ENCODE assay signal across 10 cellular contexts in the genomic region with DNA sequence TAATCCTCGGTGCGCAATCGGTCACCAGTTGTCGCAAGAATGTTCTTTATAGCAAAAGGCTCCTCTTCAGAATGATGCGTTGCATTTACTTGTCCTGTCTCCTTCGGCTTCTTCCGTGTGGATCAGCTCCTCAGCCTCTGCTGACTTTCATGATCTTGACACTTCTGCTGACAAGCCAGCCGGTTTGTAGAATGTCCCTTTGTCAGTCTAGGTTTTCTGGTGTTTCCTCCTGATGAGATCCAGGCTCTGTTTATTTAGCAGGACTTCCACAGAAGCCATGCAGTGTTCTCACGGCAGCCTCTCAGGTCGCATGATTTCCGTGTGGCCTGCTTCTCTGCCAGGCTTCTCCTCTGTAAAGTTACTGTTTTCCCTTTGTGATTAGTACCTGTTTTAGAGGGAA.
DNase-seq lines count a peak whose midpoint lies in the region; TF ChIP-seq lines count a peak whose summit lies in the region.
"Had no signal": no experiment of that assay in that cellular context is flagged by ENCODE, and none has a peak within 500 bp of the region (broad histone marks: within the 10 kb centered on the region; RNA-seq: fewer than 3 reads in every experiment).

No MANE protein-coding gene starts in this region.

- no peaks in the 10 kb centered on the region; the same call in 1 of the 2 replicates for H3K9me3 ChIP-seq in PC-9 (ENCODE audit: insufficient read depth, low read depth)
- H3K9me3 ChIP-seq: mucosa of descending colon had no signal

- no peak for TF ChIP-seq CTCF in PC-9 (conservative IDR thresholded peaks at IDR 0.05)
- TF ChIP-seq CTCF in epithelial cell of proximal tubule (conservative IDR thresholded peaks at IDR 0.05; ENCODE audit: low read depth, low read length): no peak

- no peak overlapping the region; the same call in 1 of the 2 replicates for H2AFZ ChIP-seq in PC-9

- peaks cover 15% of the 10 kb centered on the region; the same call in 1 of the 2 replicates for H3K4me1 ChIP-seq in PC-9 (replicated peaks; ENCODE audit: insufficient read depth)

- no peaks in the 10 kb centered on the region for H4K20me1 ChIP-seq in PC-9 (ENCODE audit: insufficient read depth)

- peaks cover 5% of the 10 kb centered on the region; the same call in 1 of the 2 replicates for H3F3A ChIP-seq in PC-9 (ENCODE audit: insufficient read depth, low read depth)

- DNase-seq in EH (ENCODE audit: low read depth) (peak; percentile 21), PC-9 (peak in 1 of 2 experiments; percentile 2), epithelial cell of proximal tubule (ENCODE audit: low read depth) (no peak), retina (peak; percentile 17), cortex of kidney (lab: John Stamatoyannopoulos, UW) (no peak), NCI-H2196 (lab: John Stamatoyannopoulos, UW; ENCODE audit: unreplicated experiment) (no peak), DMS153 treated with DMSO at 0.1 percent for 48 hours (lab: John Stamatoyannopoulos, UW; ENCODE audit: unreplicated experiment) (no peak)
- DNase-seq in stimulated activated CD4-positive, alpha-beta T cell treated with anti-CD3 and anti-CD28 coated beads, Interleukin-1b, Interleukin-23, amount 100 ng/mL, for 48 hours: no peak
- DNase-seq: GOT3 had no signal

- CTCF ChIA-PET in PC-9 (lab: Charles Lee): interaction anchor here (0.5 to 0.7 kb wide), 2 partner anchors 128 to 205 kb away, joined by 3 to 5 read pairs; no protein-coding TSS in a partner anchor

- no peaks in the 10 kb centered on the region for H3K9me2 ChIP-seq in PC-9 (ENCODE audit: insufficient read depth)

- no peaks in the 10 kb centered on the region for H3K27me3 ChIP-seq in PC-9 (ENCODE audit: insufficient read depth, low read depth)

- peak overlapping the region; percentile 95 for H3K4me2 ChIP-seq in PC-9

- POLR2A ChIA-PET in PC-9 (lab: Charles Lee; ENCODE audit: unreplicated experiment): interaction anchor here (0.7 kb wide), 1 partner anchor 77 kb away, joined by 3 read pairs; no protein-coding TSS in a partner anchor

- intact Hi-C loops in PC-9 (cut with micrococcal nuclease; ENCODE audit: unreplicated experiment): loop anchor here (2.0 to 5.0 kb wide), 5 partner anchors 50 to 375 kb away; a partner anchor contains a TSS

- H3K4me3 ChIP-seq in PC-9 (peak overlapping the region; percentile 85; the same call in 1 of the 2 replicates), epithelial cell of proximal tubule (ENCODE audit: low read depth, low read length) (peak overlapping the region; percentile 81)

- no peaks in the 10 kb centered on the region for H3K79me2 ChIP-seq in PC-9 (ENCODE audit: low read depth)

- no TSS peak for BruUV-seq in PC-9 (replicated peaks; lab: Mats Ljungman, UMichigan)

- H3K36me3 ChIP-seq in PC-9 (ENCODE audit: low read depth): no peaks in the 10 kb centered on the region

- no peak overlapping the region for H3K27ac ChIP-seq in PC-9

Comparison
In these comparisons a context has a peak if more than half of its experiments do, and no peak if none do; other contexts are left out.
1. DNase-seq: peak in EH (single experiment) and retina (single experiment); none in epithelial cell of proximal tubule (single experiment), cortex of kidney (single experiment), NCI-H2196 (single experiment), DMS153 treated with DMSO at 0.1 percent for 48 hours (single experiment) and stimulated activated CD4-positive, alpha-beta T cell treated with anti-CD3 and anti-CD28 coated beads, Interleukin-1b, Interleukin-23, amount 100 ng/mL, for 48 hours (single experiment).